15 cellular contexts compared by ENCODE assay signal in genomic region chr5:452856-453710, GRCh38. TPM values are rescaled to one million over a fixed set of nuclear protein-coding genes. Genes with fewer than 3 reads are reported as not detected.
DNase-seq lines count a peak whose midpoint lies in the region; ATAC-seq and TF ChIP-seq lines count a peak whose summit lies in the region.
"Had no signal": no experiment of that assay in that cellular context is flagged by ENCODE, and none has a peak within 500 bp of the region (broad histone marks: within the 10 kb centered on the region; RNA-seq: fewer than 3 reads in every experiment).

No MANE protein-coding gene starts in this region.

- no peak for TF ChIP-seq POLR2A in suprapubic skin (IDR thresholded peaks at IDR 0.05)

- no peaks in the 10 kb centered on the region for H3K27me3 Mint-ChIP-seq in activated naive CD8-positive, alpha-beta T cell
- no peaks in the 10 kb centered on the region for H3K27me3 Mint-ChIP-seq in activated naive CD8-positive, alpha-beta T cell treated with anti-CD3 and anti-CD28 coated beads, Interleukin-2, amount 50 U/mL, for 24 hours
- no peaks in the 10 kb centered on the region for H3K27me3 Mint-ChIP-seq in WTC11 (ENCODE audit: low read depth)

- H3K4me1 ChIP-seq in left ventricle myocardium inferior (peaks cover 6% of the 10 kb centered on the region), suprapubic skin (peaks cover 4% of the 10 kb centered on the region), PC-9 (replicated peaks; ENCODE audit: insufficient read depth) (peaks cover 7% of the 10 kb centered on the region)
- H3K4me1 ChIP-seq: psoas muscle had no signal

- H3K36me3 ChIP-seq in left ventricle myocardium inferior (peaks cover 98% of the 10 kb centered on the region), suprapubic skin (peaks cover 85% of the 10 kb centered on the region), PC-9 (ENCODE audit: low read depth) (peaks cover 73% of the 10 kb centered on the region)

- intact Hi-C loops in left ventricle myocardium inferior (cut with micrococcal nuclease) (no loop called here), PC-9 (cut with micrococcal nuclease; ENCODE audit: unreplicated experiment) (no loop called here)

- peaks cover 24% of the 10 kb centered on the region for H3K9me3 ChIP-seq in left ventricle myocardium inferior (replicated peaks)
- H3K9me3 ChIP-seq in suprapubic skin: peaks cover 16% of the 10 kb centered on the region
- H3K9me3 ChIP-seq in PC-9 (ENCODE audit: insufficient read depth, low read depth): no peaks in the 10 kb centered on the region

- H3K9me3 Mint-ChIP-seq in activated naive CD8-positive, alpha-beta T cell (ENCODE audit: low read depth): peaks cover 11% of the 10 kb centered on the region
- H3K9me3 Mint-ChIP-seq in activated naive CD8-positive, alpha-beta T cell treated with anti-CD3 and anti-CD28 coated beads, Interleukin-2, amount 50 U/mL, for 24 hours: peaks cover 21% of the 10 kb centered on the region
- H3K9me3 Mint-ChIP-seq in WTC11: peaks cover 8% of the 10 kb centered on the region

- no peak for DNase-seq in activated naive CD8-positive, alpha-beta T cell treated with anti-CD3 and anti-CD28 coated beads, Interleukin-2, amount 50 U/mL, for 24 hours
- DNase-seq in WTC11 (ENCODE audit: low spot score) (no peak), left ventricle myocardium inferior (peak; percentile 9), suprapubic skin (ENCODE audit: low spot score in 2 of 2) (peak; percentile 38 to 63), NCI-H1436 treated with DMSO at 0.1 percent for 48 hours (lab: John Stamatoyannopoulos, UW) (no peak), PC-9 (no peak)
- DNase-seq: activated T-cell treated with anti-CD3 and anti-CD28 coated beads, Interleukin-2, amount 50 U/mL, for 1 hour; foreskin melanocyte; MM.1S; NCI-H2081 treated with DMSO at 0.1 percent for 48 hours; NCI-H82; SHP77 treated with DMSO at 0.1 percent for 48 hours had no signal

- H3K4me3 ChIP-seq in left ventricle myocardium inferior (no peak overlapping the region), suprapubic skin (no peak overlapping the region), PC-9 (no peak overlapping the region)
- H3K4me3 ChIP-seq: psoas muscle had no signal

- H3K27me3 ChIP-seq in left ventricle myocardium inferior (ENCODE audit: low read depth) (no peaks in the 10 kb centered on the region), suprapubic skin (no peaks in the 10 kb centered on the region), PC-9 (ENCODE audit: insufficient read depth, low read depth) (no peaks in the 10 kb centered on the region)

- CTCF ChIA-PET in WTC11 (lab: Charles Lee): interaction anchor here (1.0 to 1.2 kb wide), 3 partner anchors 39 to 136 kb away, joined by 3 to 4 read pairs (median 3); no protein-coding TSS in a partner anchor
- CTCF ChIA-PET in PC-9 (lab: Charles Lee): no interaction called here

- H2AFZ ChIP-seq in PC-9: no peak overlapping the region

- no peak for TF ChIP-seq EP300 in suprapubic skin (IDR thresholded peaks at IDR 0.05)

- H3K79me2 ChIP-seq in PC-9 (ENCODE audit: low read depth): peaks cover 51% of the 10 kb centered on the region

- H3K4me3 Mint-ChIP-seq in activated naive CD8-positive, alpha-beta T cell: peak overlapping the region; percentile 44
- H3K4me3 Mint-ChIP-seq in activated naive CD8-positive, alpha-beta T cell treated with anti-CD3 and anti-CD28 coated beads, Interleukin-2, amount 50 U/mL, for 24 hours: no peak overlapping the region
- no peak overlapping the region for H3K4me3 Mint-ChIP-seq in WTC11

- H3K27ac ChIP-seq in left ventricle myocardium inferior (replicated peaks) (no peak overlapping the region), suprapubic skin (no peak overlapping the region), PC-9 (no peak overlapping the region)
- H3K27ac ChIP-seq: psoas muscle had no signal

- peaks cover 52% of the 10 kb centered on the region for H3K36me3 Mint-ChIP-seq in activated naive CD8-positive, alpha-beta T cell
- peaks cover 79% of the 10 kb centered on the region for H3K36me3 Mint-ChIP-seq in activated naive CD8-positive, alpha-beta T cell treated with anti-CD3 and anti-CD28 coated beads, Interleukin-2, amount 50 U/mL, for 24 hours (ENCODE audit: low read depth)
- H3K36me3 Mint-ChIP-seq in WTC11: peaks cover 76% of the 10 kb centered on the region

- peaks cover 7% of the 10 kb centered on the region for H3F3A ChIP-seq in PC-9 (ENCODE audit: insufficient read depth, low read depth)

- POLR2A ChIA-PET in WTC11 (lab: Charles Lee): no interaction called here
- POLR2A ChIA-PET in PC-9 (lab: Charles Lee; ENCODE audit: unreplicated experiment): interaction anchor here (0.5 kb wide), 1 partner anchor 223 kb away, joined by 4 read pairs; no protein-coding TSS in a partner anchor

- TF ChIP-seq CTCF in WTC11 (IDR thresholded peaks at IDR 0.05): no peak
- no peak for TF ChIP-seq CTCF in left ventricle myocardium inferior (IDR thresholded peaks at IDR 0.05; ENCODE audit: borderline replicate concordance)
- TF ChIP-seq CTCF in suprapubic skin (IDR thresholded peaks at IDR 0.05): no peak
- no peak for TF ChIP-seq CTCF in PC-9 (conservative IDR thresholded peaks at IDR 0.05)

- 96% methylated on average over 15 of the region's 18 CpGs for WGBS in suprapubic skin

- peaks cover 39% of the 10 kb centered on the region for H4K20me1 ChIP-seq in PC-9 (ENCODE audit: insufficient read depth)

- ATAC-seq in activated naive CD8-positive, alpha-beta T cell treated with anti-CD3 and anti-CD28 coated beads, Interleukin-2, amount 50 U/mL, for 24 hours: no peak
- ATAC-seq in WTC11 (no peak), HG02852 (IDR thresholded peaks at IDR 0.05; ENCODE audit: unreplicated experiment) (no peak)
- ATAC-seq: psoas muscle had no signal

- BruUV-seq in PC-9 (replicated peaks; lab: Mats Ljungman, UMichigan): no TSS peak

- peaks cover 48% of the 10 kb centered on the region for H3K4me1 Mint-ChIP-seq in activated naive CD8-positive, alpha-beta T cell (ENCODE audit: low read depth)
- H3K4me1 Mint-ChIP-seq in activated naive CD8-positive, alpha-beta T cell treated with anti-CD3 and anti-CD28 coated beads, Interleukin-2, amount 50 U/mL, for 24 hours: peaks cover 30% of the 10 kb centered on the region
- H3K4me1 Mint-ChIP-seq in WTC11: peaks cover 14% of the 10 kb centered on the region

- H3K9me2 ChIP-seq in PC-9 (ENCODE audit: insufficient read depth): no peaks in the 10 kb centered on the region

- peak overlapping the region; percentile 78 for H3K27ac Mint-ChIP-seq in activated naive CD8-positive, alpha-beta T cell
- no peak overlapping the region for H3K27ac Mint-ChIP-seq in activated naive CD8-positive, alpha-beta T cell treated with anti-CD3 and anti-CD28 coated beads, Interleukin-2, amount 50 U/mL, for 24 hours
- peak overlapping the region; percentile 58; the same call in 1 of the 2 replicates for H3K27ac Mint-ChIP-seq in WTC11

- no peak overlapping the region for H3K4me2 ChIP-seq in PC-9

TF ChIP-seq in WTC11, 78 proteins besides CTCF, POLR2A, EP300 and RAD21:
- no peak for TF ChIP-seq MYBL2 (CRISPR knock-in tag; IDR thresholded peaks at IDR 0.05)
- no peak for TF ChIP-seq OVOL2 (CRISPR knock-in tag; IDR thresholded peaks at IDR 0.05; ENCODE audit: borderline replicate concordance)
- no peak for TF ChIP-seq ZNF138 (CRISPR knock-in tag; conservative IDR thresholded peaks at IDR 0.05)
- TF ChIP-seq FOXJ3 (CRISPR knock-in tag; IDR thresholded peaks at IDR 0.05; ENCODE audit: borderline replicate concordance): no peak
- no peak for TF ChIP-seq ZNF263 (CRISPR knock-in tag; IDR thresholded peaks at IDR 0.05; ENCODE audit: low read depth)
- no peak for TF ChIP-seq ZNF423 (CRISPR knock-in tag; IDR thresholded peaks at IDR 0.05)
- no peak for TF ChIP-seq ZNF121 (CRISPR knock-in tag; IDR thresholded peaks at IDR 0.05)
- no peak for TF ChIP-seq NR1H2 (CRISPR knock-in tag; IDR thresholded peaks at IDR 0.05)
- TF ChIP-seq, protein P1, sequence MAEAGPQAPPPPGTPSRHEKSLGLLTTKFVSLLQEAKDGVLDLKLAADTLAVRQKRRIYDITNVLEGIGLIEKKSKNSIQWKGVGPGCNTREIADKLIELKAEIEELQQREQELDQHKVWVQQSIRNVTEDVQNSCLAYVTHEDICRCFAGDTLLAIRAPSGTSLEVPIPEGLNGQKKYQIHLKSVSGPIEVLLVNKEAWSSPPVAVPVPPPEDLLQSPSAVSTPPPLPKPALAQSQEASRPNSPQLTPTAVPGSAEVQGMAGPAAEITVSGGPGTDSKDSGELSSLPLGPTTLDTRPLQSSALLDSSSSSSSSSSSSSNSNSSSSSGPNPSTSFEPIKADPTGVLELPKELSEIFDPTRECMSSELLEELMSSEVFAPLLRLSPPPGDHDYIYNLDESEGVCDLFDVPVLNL (CRISPR knock-in tag; IDR thresholded peaks at IDR 0.05; ENCODE audit: borderline replicate concordance, low read depth): no peak
- TF ChIP-seq ZNF671 (CRISPR knock-in tag; IDR thresholded peaks at IDR 0.05): no peak
- TF ChIP-seq SP1 (CRISPR knock-in tag; conservative IDR thresholded peaks at IDR 0.05): no peak
- no peak for TF ChIP-seq CDX4 (CRISPR knock-in tag; IDR thresholded peaks at IDR 0.05; ENCODE audit: borderline replicate concordance)
- TF ChIP-seq SMAD3 (CRISPR knock-in tag; IDR thresholded peaks at IDR 0.05; ENCODE audit: borderline replicate concordance): no peak
- no peak for TF ChIP-seq SMAD4 (CRISPR knock-in tag; IDR thresholded peaks at IDR 0.05)
- TF ChIP-seq CREB1 (CRISPR knock-in tag; IDR thresholded peaks at IDR 0.05): no peak

RNA-seq across cellular contexts. Expression of gene EXOC3, which starts 10.1 kb away (rescaled TPM):
- total RNA-seq in WTC11 (2021): 60.1 to 62.4 TPM (median 62.2 TPM) in 3 replicates
- total RNA-seq in left ventricle myocardium inferior: 46.2 TPM
- total RNA-seq in suprapubic skin: 100 to 1,000 TPM in 1 of 4 donors, 10 to 100 TPM in 3; 68.9 to 199 (median 83.4) TPM
- total RNA-seq in PC-9 (2021): 155 and 188 TPM in 2 replicates

Comparison
In these comparisons a context has a peak if more than half of its experiments do, and no peak if none do; other contexts are left out.
1. DNase-seq: peak in left ventricle myocardium inferior (single experiment) and suprapubic skin (2 of 2); none in activated naive CD8-positive, alpha-beta T cell treated with anti-CD3 and anti-CD28 coated beads, Interleukin-2, amount 50 U/mL, for 24 hours (single experiment), WTC11 (single experiment), NCI-H1436 treated with DMSO at 0.1 percent for 48 hours (single experiment) and PC-9 (0 of 2).